In the genomic region with DNA sequence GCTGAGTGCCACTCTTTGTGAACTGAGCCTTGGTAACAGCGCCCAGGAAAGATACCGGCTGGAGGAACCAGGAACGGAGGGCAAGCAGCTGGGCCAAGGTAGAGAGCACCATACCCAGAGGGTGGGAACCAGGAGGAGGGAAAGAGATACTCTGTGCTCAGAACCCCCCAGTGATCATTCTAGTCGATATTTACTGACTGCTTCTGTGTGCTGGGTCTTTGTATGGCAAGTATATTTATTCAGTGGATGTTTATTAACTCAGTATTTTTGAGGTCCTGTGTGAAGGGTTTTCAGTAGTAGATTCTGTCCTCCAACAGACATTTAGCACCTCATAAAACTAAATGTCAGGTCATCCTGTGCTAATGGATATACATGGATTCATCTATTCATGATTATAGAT, we compare ENCODE assay signal across 19 cellular contexts.
"Had no signal": no experiment of that assay in that cellular context is flagged by ENCODE, and none has a peak within 500 bp of the region (broad histone marks: within the 10 kb centered on the region; RNA-seq: fewer than 3 reads in every experiment).

No MANE protein-coding gene starts in this region.

- H3K36me3 ChIP-seq: gastroesophageal sphincter, neutrophil, right atrium auricular region, uterus had no signal

- H3K4me3 ChIP-seq: esophagus squamous epithelium, gastroesophageal sphincter, right atrium auricular region, uterus had no signal

- DNase-seq: effector memory CD4-positive, alpha-beta T cell; esophagus squamous epithelium; glutamatergic neuron; kidney; left cardiac atrium; left ventricle myocardium superior; mesendoderm; naive B cell; nephron progenitor cell; posterior cingulate gyrus; small intestine; stimulated activated CD4-positive, alpha-beta T cell treated with anti-CD3 and anti-CD28 coated beads, Interleukin-2, amount 100 ng/mL, for 48 hours; stimulated activated naive CD4-positive, alpha-beta T cell treated with Interleukin-2 at 50 U/mL for 16 hours; trophoblast cell; uterus had no signal

- H3K4me1 ChIP-seq: esophagus squamous epithelium, gastroesophageal sphincter, right atrium auricular region, uterus had no signal

- H3K9me3 ChIP-seq: esophagus squamous epithelium, gastroesophageal sphincter, neutrophil, right atrium auricular region, uterus had no signal

- H3K27me3 ChIP-seq: esophagus squamous epithelium, gastroesophageal sphincter, neutrophil, right atrium auricular region, uterus had no signal

- ATAC-seq: gastroesophageal sphincter, left cardiac atrium, left ventricle myocardium superior had no signal

- H3K27ac ChIP-seq: epithelial cell of prostate, esophagus squamous epithelium, gastroesophageal sphincter, neutrophil, right atrium auricular region, uterus had no signal
